Comparison of ENCODE assay signal across 1 cellular context in genomic region chr4:78644744-78645330, GRCh38.
A peak's percentile ranks its signal among the peaks of the same experiment; 100 is the strongest.
TF ChIP-seq lines count a peak whose summit lies in the region.

No MANE protein-coding gene starts in this region.

TF ChIP-seq in K562, 482 proteins besides CTCF, POLR2A, EP300 and RAD21 (continued from another document and continues in another):
- TF ChIP-seq MGA (IDR thresholded peaks at IDR 0.05) (no peak), ATF1 (CRISPR knock-in tag; IDR thresholded peaks at IDR 0.05) (no peak), ATF1 (tag; IDR thresholded peaks at IDR 0.05) (peak; percentile 69), RNF2 (IDR thresholded peaks at IDR 0.05) (no peak), TCF7L2 (IDR thresholded peaks at IDR 0.05; ENCODE audit: low read depth, low read length) (no peak), HDAC2 (IDR thresholded peaks at IDR 0.05) (0 out of 2 replicates have a peak, but pooled peaks have one; percentile 32), UBTF (IDR thresholded peaks at IDR 0.05; ENCODE audit: borderline replicate concordance in 1 of 2, low read depth in 2 of 2, low read length in 2 of 2) (no peak), YBX1 (IDR thresholded peaks at IDR 0.05) (no peak), NBN (IDR thresholded peaks at IDR 0.05; ENCODE audit: low read depth) (no peak; the same call in 1 of the 2 replicates), MAFF (IDR thresholded peaks at IDR 0.05; ENCODE audit: low read length) (0 out of 2 replicates have a peak, but pooled peaks have one; percentile 12), NFE2L1 (tag; IDR thresholded peaks at IDR 0.05; ENCODE audit: borderline replicate concordance, low read depth) (no peak), CSDE1 (IDR thresholded peaks at IDR 0.05) (no peak), ARID2 (IDR thresholded peaks at IDR 0.05) (no peak), ZBTB34 (CRISPR knock-in tag; IDR thresholded peaks at IDR 0.05) (no peak), GATAD2A (IDR thresholded peaks at IDR 0.05) (no peak), FOXK2 (conservative IDR thresholded peaks at IDR 0.05 in 1 of 2, IDR thresholded peaks at IDR 0.05 in 1 of 2; ENCODE audit: low read depth in 2 of 2) (0 out of 4 replicates have a peak, but pooled peaks have one; percentile 12 to 27), NFE2 (IDR thresholded peaks at IDR 0.05; ENCODE audit: low read depth) (peak; percentile 75), ELF1 (tag; IDR thresholded peaks at IDR 0.05) (no peak), PHTF2 (CRISPR knock-in tag; IDR thresholded peaks at IDR 0.05) (no peak), CHD7 (IDR thresholded peaks at IDR 0.05; ENCODE audit: low read depth, low read length) (no peak), ZKSCAN8 (CRISPR knock-in tag; IDR thresholded peaks at IDR 0.05) (no peak), MCM2 (IDR thresholded peaks at IDR 0.05; ENCODE audit: low read depth) (no peak), ZNF121 (CRISPR knock-in tag; conservative IDR thresholded peaks at IDR 0.05) (no peak), ZNF165 (CRISPR knock-in tag; IDR thresholded peaks at IDR 0.05; ENCODE audit: borderline replicate concordance) (no peak), SMARCA5 (IDR thresholded peaks at IDR 0.05) (no peak), ARNT (IDR thresholded peaks at IDR 0.05) (peak in 1 of 2 experiments; percentile 50; a peak in 1 of 4 replicates), ARID3A (IDR thresholded peaks at IDR 0.05; ENCODE audit: borderline replicate concordance, low read depth, low read length) (peak; percentile 84; the same call in 1 of the 2 replicates), ZNF699 (CRISPR knock-in tag; IDR thresholded peaks at IDR 0.05; ENCODE audit: insufficient replicate concordance) (no peak)
